Comparison of ENCODE assay signal across 8 cellular contexts in the genomic region with DNA sequence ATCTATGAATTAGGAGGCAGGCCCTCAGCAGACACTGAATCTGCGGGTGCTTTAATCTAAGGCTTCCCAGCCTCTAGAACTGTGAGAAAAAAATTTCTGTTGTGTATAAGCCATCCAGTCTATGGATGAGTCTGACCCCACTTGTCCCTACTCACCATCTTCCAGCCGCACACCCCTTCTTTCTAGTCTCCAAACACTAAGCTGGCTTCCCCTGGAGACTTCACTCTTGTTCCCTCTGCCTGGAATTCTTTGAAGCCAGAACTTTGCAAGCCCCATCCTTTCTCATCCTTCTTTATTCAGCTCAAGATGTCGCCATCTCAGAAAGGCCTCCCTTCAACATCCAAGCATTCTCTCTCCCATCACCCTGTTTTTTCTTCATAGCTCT. TPM values are rescaled to one million over a fixed set of nuclear protein-coding genes. Genes with fewer than 3 reads are reported as not detected.
DNase-seq lines count a peak whose midpoint lies in the region; ATAC-seq and TF ChIP-seq lines count a peak whose summit lies in the region.

No MANE protein-coding gene starts in this region.

- H3K4me1 ChIP-seq in BE2C: peaks cover 3% of the 10 kb centered on the region; the same call in 1 of the 2 replicates
- peaks cover 10% of the 10 kb centered on the region for H3K4me1 ChIP-seq in MM.1S (ENCODE audit: low read length)
- H3K4me1 ChIP-seq in duodenal mucosa (ENCODE audit: control insufficient read depth in 1 of 2, insufficient read depth in 2 of 2, low read length in 2 of 2): peaks cover 9 to 16% of the 10 kb centered on the region in 2 donors

- H3K9ac ChIP-seq in MM.1S (ENCODE audit: low read length) (peak overlapping the region; percentile 60), duodenal mucosa (ENCODE audit: low read depth in 1 of 2, low read length in 2 of 2) (peak overlapping the region; percentile 22 to 76)

- no peaks in the 10 kb centered on the region for H3K27me3 ChIP-seq in BE2C
- no peaks in the 10 kb centered on the region for H3K27me3 ChIP-seq in MM.1S (replicated peaks; ENCODE audit: insufficient read depth, low read length)
- H3K27me3 ChIP-seq in duodenal mucosa (ENCODE audit: control insufficient read depth in 1 of 2, insufficient read depth in 2 of 2, low read length in 2 of 2): no peaks in the 10 kb centered on the region

- ATAC-seq in naive B cell (ENCODE audit: low read depth in 2 of 2) (no peak), HG02981 (IDR thresholded peaks at IDR 0.05; ENCODE audit: unreplicated experiment) (no peak), GM19328 (IDR thresholded peaks at IDR 0.05; ENCODE audit: unreplicated experiment) (no peak)

- H3K27ac ChIP-seq in MM.1S (ENCODE audit: low read length) (no peak overlapping the region), duodenal mucosa (ENCODE audit: low read depth, low read length) (peak overlapping the region; percentile 61)

- H3K4me3 Mint-ChIP-seq in naive B cell: peak overlapping the region in 2 of 8 donors; percentile 90 to 91

- peak overlapping the region; percentile 97 for H3K4me2 ChIP-seq in MM.1S (ENCODE audit: low read depth, low read length)

- H3K79me2 ChIP-seq in MM.1S (ENCODE audit: low read length): peaks cover 43% of the 10 kb centered on the region

- H3F3A ChIP-seq in MM.1S (ENCODE audit: insufficient read depth, low read length): no peaks in the 10 kb centered on the region

- H3K9me2 ChIP-seq in MM.1S (replicated peaks; ENCODE audit: insufficient read depth, low read length): no peaks in the 10 kb centered on the region

- H3K9me3 ChIP-seq in BE2C (no peaks in the 10 kb centered on the region), MM.1S (replicated peaks; ENCODE audit: insufficient read depth, low read length) (no peaks in the 10 kb centered on the region), duodenal mucosa (ENCODE audit: control insufficient read depth in 1 of 2, low read length in 2 of 2) (no peaks in the 10 kb centered on the region)

- TF ChIP-seq CTCF in BE2C (IDR thresholded peaks at IDR 0.05; ENCODE audit: low read depth, low read length) (no peak), MM.1S (IDR thresholded peaks at IDR 0.05; ENCODE audit: low read length) (no peak)

- DNase-seq in BE2C: no peak
- DNase-seq in MM.1S: no peak
- DNase-seq in naive B cell: no peak
- DNase-seq in OCI-M1 (lab: John Stamatoyannopoulos, UW): no peak
- DNase-seq in nucleus accumbens (lab: John Stamatoyannopoulos, UW): no peak

- peaks cover 12 to 30% (median 16%) of the 10 kb centered on the region in 3 donors for H3K4me1 Mint-ChIP-seq in naive B cell

- H3K9me3 Mint-ChIP-seq in naive B cell: no peaks in the 10 kb centered on the region

- H3K27ac Mint-ChIP-seq in naive B cell: peak overlapping the region in 5 of 6 donors; percentile 87 to 94 (median 91)

- H3K36me3 ChIP-seq in BE2C: no peaks in the 10 kb centered on the region
- H3K36me3 ChIP-seq in MM.1S (replicated peaks; ENCODE audit: insufficient read depth, low read length): no peaks in the 10 kb centered on the region
- H3K36me3 ChIP-seq in duodenal mucosa (ENCODE audit: control insufficient read depth in 1 of 2, insufficient read depth in 2 of 2, low read length in 2 of 2): no peaks in the 10 kb centered on the region

- H3K4me3 ChIP-seq in BE2C (ENCODE audit: low read depth, low read length) (peak overlapping the region; percentile 89), MM.1S (ENCODE audit: low read length) (peak overlapping the region; percentile 90), duodenal mucosa (ENCODE audit: low read depth in 1 of 2, low read length in 2 of 2) (peak overlapping the region; percentile 55 to 95)

- H4K20me1 ChIP-seq in MM.1S (ENCODE audit: insufficient read depth, low read length): no peaks in the 10 kb centered on the region

- H3K27me3 Mint-ChIP-seq in naive B cell: peaks cover 0 to 8% (median 8%) of the 10 kb centered on the region in 3 donors

- no peaks in the 10 kb centered on the region for H3K36me3 Mint-ChIP-seq in naive B cell

- H2AFZ ChIP-seq in MM.1S (ENCODE audit: low read length): peak overlapping the region; percentile 97

RNA-seq across cellular contexts. Expression of a gene that starts 0.6 kb away (rescaled TPM):
- polyA plus RNA-seq in BE2C (2012; ENCODE audit: insufficient read depth, insufficient read length, low read depth): 109 TPM
- polyA plus RNA-seq in naive B cell (ENCODE audit: low read depth in 6 of 6): 10 to 100 TPM; 54.7 to 72.7 (median 66.8) TPM

RNA-seq across cellular contexts. Expression of a gene that starts 47.1 kb away (rescaled TPM):
- 8.3 TPM for polyA plus RNA-seq in BE2C (2012; ENCODE audit: insufficient read depth, insufficient read length, low read depth)
- polyA plus RNA-seq in naive B cell (ENCODE audit: low read depth in 6 of 6): 1 to 10 TPM in 5 of 6 donors, not detected in 1; 2.4 to 8.9 (median 8.0) TPM

RNA-seq across cellular contexts. Expression of a gene that starts 59.7 kb away (rescaled TPM):
- polyA plus RNA-seq in BE2C (2012; ENCODE audit: insufficient read depth, insufficient read length, low read depth): not detected
- not detected for polyA plus RNA-seq in naive B cell (ENCODE audit: low read depth in 6 of 6)
